ENCODE assay signal across 3 cellular contexts in genomic region chr16:78829280-78829679, GRCh38.
"Had no signal": no experiment of that assay in that cellular context is flagged by ENCODE, and none has a peak within 500 bp of the region (broad histone marks: within the 10 kb centered on the region; RNA-seq: fewer than 3 reads in every experiment).

No MANE protein-coding gene starts in this region.

- ATAC-seq: GM12878 had no signal

- H3K4me3 ChIP-seq: GM12878 had no signal

- DNase-seq: GDM1, GF-D8 had no signal
